In genomic region chr14:33534636-33535035, GRCh38 we compare ENCODE assay signal across 18 cellular contexts.
"Had no signal": no experiment of that assay in that cellular context is flagged by ENCODE, and none has a peak within 500 bp of the region (broad histone marks: within the 10 kb centered on the region; RNA-seq: fewer than 3 reads in every experiment).

No MANE protein-coding gene starts in this region.

- FAIRE-seq: islet of Langerhans, TTC549 had no signal

- H3K27me3 Mint-ChIP-seq: activated CD4-positive, alpha-beta T cell treated with anti-CD3 and anti-CD28 coated beads, Interleukin-2, amount 10 ng/mL, durations not matched to agents 24 days and 14 days; memory B cell; natural killer cell treated with Interleukin-12 subunit alpha and Interleukin-12 subunit beta and Interleukin-15 and Interleukin-18, amount 100 ng/mL, for 72 hours had no signal

- H3K36me3 Mint-ChIP-seq: activated naive CD4-positive, alpha-beta T cell treated with anti-CD3 and anti-CD28 coated beads, Interleukin-2, amount 50 U/mL, for 72 hours; memory B cell; natural killer cell treated with Interleukin-12 subunit alpha and Interleukin-12 subunit beta and Interleukin-15 and Interleukin-18, amount 100 ng/mL, for 72 hours had no signal

- H3K4me3 Mint-ChIP-seq: activated CD4-positive, alpha-beta T cell treated with anti-CD3 and anti-CD28 coated beads, Interleukin-2, amount 10 ng/mL, durations not matched to agents 24 days and 14 days; activated CD8-positive, alpha-beta T cell treated with anti-CD3 and anti-CD28 coated beads, Interleukin-2, amount 10 ng/mL, durations not matched to agents 7 days and 5 days; memory B cell; natural killer cell treated with Interleukin-12 subunit alpha and Interleukin-12 subunit beta and Interleukin-15 and Interleukin-18, amount 100 ng/mL, for 72 hours had no signal

- H3K4me1 Mint-ChIP-seq: activated CD4-positive, alpha-beta T cell treated with anti-CD3 and anti-CD28 coated beads, Interleukin-2, amount 10 ng/mL, durations not matched to agents 24 days and 14 days; memory B cell had no signal

- H3K9me3 ChIP-seq: gastrocnemius medialis, left ventricle myocardium inferior, psoas muscle had no signal

- H3K36me3 ChIP-seq: gastrocnemius medialis, left ventricle myocardium inferior had no signal

- H3K9me3 Mint-ChIP-seq: activated CD4-positive, alpha-beta T cell treated with anti-CD3 and anti-CD28 coated beads, Interleukin-2, amount 10 ng/mL, durations not matched to agents 24 days and 14 days; activated naive CD4-positive, alpha-beta T cell treated with anti-CD3 and anti-CD28 coated beads, Interleukin-2, amount 50 U/mL, for 72 hours; memory B cell had no signal

- H3K27ac Mint-ChIP-seq: activated CD4-positive, alpha-beta T cell treated with anti-CD3 and anti-CD28 coated beads, Interleukin-2, amount 10 ng/mL, durations not matched to agents 24 days and 14 days; activated CD8-positive, alpha-beta T cell treated with anti-CD3 and anti-CD28 coated beads, Interleukin-2, amount 10 ng/mL, durations not matched to agents 7 days and 5 days; activated naive CD4-positive, alpha-beta T cell treated with anti-CD3 and anti-CD28 coated beads, Interleukin-2, amount 50 U/mL, for 72 hours; memory B cell; natural killer cell treated with Interleukin-12 subunit alpha and Interleukin-12 subunit beta and Interleukin-15 and Interleukin-18, amount 100 ng/mL, for 72 hours had no signal

- H3K27ac ChIP-seq: epithelial cell of prostate, gastrocnemius medialis, left ventricle myocardium inferior, psoas muscle had no signal

- H3K4me3 ChIP-seq: gastrocnemius medialis, left ventricle myocardium inferior, psoas muscle had no signal

- DNase-seq: activated CD4-positive, alpha-beta T cell treated with anti-CD3 and anti-CD28 coated beads, Interleukin-2, amount 10 ng/mL, durations not matched to agents 24 days and 14 days; activated CD4-positive, CD25-positive, alpha-beta regulatory T cell; activated CD8-positive, alpha-beta memory T cell treated with anti-CD3 and anti-CD28 coated beads, Interleukin-2, amount 50 U/mL, for 4 hours; activated CD8-positive, alpha-beta T cell treated with anti-CD3 and anti-CD28 coated beads, Interleukin-2, amount 10 ng/mL, durations not matched to agents 7 days and 5 days; activated effector memory CD4-positive, alpha-beta T cell treated with anti-CD3 and anti-CD28 coated beads, Interleukin-2, amount 50 U/mL, for 16 hours; activated T-cell treated with anti-CD3 and anti-CD28 coated beads, Interleukin-2, amount 50 U/mL, for 48 hours; gastrocnemius medialis; left ventricle myocardium inferior; psoas muscle; stimulated activated CD4-positive, alpha-beta T cell treated with anti-CD3 and anti-CD28 coated beads, Interleukin-12 subunit alpha, Interleukin-12 subunit beta, amount 100 ng/mL, for 4 hours; stimulated activated CD4-positive, alpha-beta T cell treated with anti-CD3 and anti-CD28 coated beads, Interleukin-2, amount 100 ng/mL, for 24 hours; T-helper 2 cell had no signal

- H3K4me1 ChIP-seq: psoas muscle had no signal

- H3K27me3 ChIP-seq: gastrocnemius medialis had no signal
